Comparison of ENCODE assay signal across 8 cellular contexts in the genomic region with DNA sequence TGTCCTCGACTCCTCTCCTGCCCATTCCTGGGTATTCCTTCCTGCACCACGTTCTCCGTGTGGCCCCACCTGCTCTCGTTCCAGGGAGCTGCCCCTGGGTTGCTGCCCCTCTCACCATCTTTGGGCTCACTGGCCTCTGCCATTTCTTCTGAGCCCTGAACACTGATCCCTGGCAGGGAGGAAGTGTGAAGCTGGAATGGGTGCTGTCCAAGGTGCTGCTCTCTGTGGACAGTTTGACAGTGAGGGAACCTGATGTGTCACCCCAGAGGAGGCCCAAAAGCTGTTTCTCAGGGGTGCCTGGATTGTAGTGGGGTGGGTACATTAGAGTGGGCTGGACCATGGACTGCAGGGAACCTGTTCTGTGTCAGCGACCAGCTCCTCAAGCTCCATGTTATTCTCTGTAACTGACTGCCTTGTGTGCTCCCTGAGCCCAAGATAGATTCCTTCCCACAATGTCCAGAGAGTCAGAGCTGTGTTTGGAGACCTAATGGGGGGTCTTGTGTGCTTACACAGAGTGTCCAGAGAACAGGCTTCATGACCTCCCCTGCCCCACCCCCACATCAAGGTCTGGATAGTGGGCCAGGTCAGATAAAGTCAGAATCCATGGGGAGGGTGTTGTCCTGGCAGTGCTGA. TPM values are rescaled to one million over a fixed set of nuclear protein-coding genes. Genes with fewer than 3 reads are reported as not detected.
DNase-seq lines count a peak whose midpoint lies in the region; ATAC-seq and TF ChIP-seq lines count a peak whose summit lies in the region.

No MANE protein-coding gene starts in this region.

- DNase-seq in A172 (ENCODE audit: low spot score) (peak; percentile 35), GM19238 (ENCODE audit: insufficient read length, low spot score) (peak; percentile 13), RWPE1 (ENCODE audit: low spot score) (peak; percentile 36), fibroblast of mammary gland (ENCODE audit: low read depth) (peak; percentile 25), superior temporal gyrus (ENCODE audit: extremely low spot score) (no peak)
- DNase-seq in activated effector memory CD4-positive, alpha-beta T cell treated with Interleukin-2 at 50 U/mL for 16 hours: no peak

- ATAC-seq in GM21515 (IDR thresholded peaks at IDR 0.05; ENCODE audit: unreplicated experiment): no peak
- ATAC-seq in GM18502 (IDR thresholded peaks at IDR 0.05; ENCODE audit: poor library complexity, unreplicated experiment): no peak

- CTCF ChIA-PET in RWPE1 (lab: Yijun Ruan, JAX): no interaction called here

- POLR2A ChIA-PET in RWPE1 (lab: Yijun Ruan, JAX; ENCODE audit: low non-redundant PET): no interaction called here

- H3K4me3 ChIP-seq in fibroblast of mammary gland (ENCODE audit: control insufficient read depth, low read depth, low read length): no peak overlapping the region

- TF ChIP-seq CTCF in RWPE1 (conservative IDR thresholded peaks at IDR 0.05; ENCODE audit: low read depth) (no peak), fibroblast of mammary gland (conservative IDR thresholded peaks at IDR 0.05; ENCODE audit: control insufficient read depth, insufficient read depth, low read depth, low read length) (no peak)

- no peak overlapping the region for H3K27ac ChIP-seq in RWPE1

RNA-seq across cellular contexts. Expression of a gene that starts 7.2 kb away (rescaled TPM):
- total RNA-seq in A172 (2014; rRNA removed; shearing (Covaris generic)): not detected in 2 replicates

Comparison
In these comparisons a context has a peak if more than half of its experiments do, and no peak if none do; other contexts are left out.
1. DNase-seq: peak in A172 (single experiment), GM19238 (single experiment), RWPE1 (single experiment) and fibroblast of mammary gland (single experiment); none in superior temporal gyrus (single experiment) and activated effector memory CD4-positive, alpha-beta T cell treated with Interleukin-2 at 50 U/mL for 16 hours (single experiment).